Comparison of ENCODE assay signal across 15 cellular contexts in genomic region chr13:102405499-102406079, GRCh38. TPM values are rescaled to one million over a fixed set of nuclear protein-coding genes. Genes with fewer than 3 reads are reported as not detected.
DNase-seq lines count a peak whose midpoint lies in the region; ATAC-seq, FAIRE-seq and TF ChIP-seq lines count a peak whose summit lies in the region.
"Had no signal": no experiment of that assay in that cellular context is flagged by ENCODE, and none has a peak within 500 bp of the region (broad histone marks: within the 10 kb centered on the region; RNA-seq: fewer than 3 reads in every experiment).

No MANE protein-coding gene starts in this region.

- peaks cover 44% of the 10 kb centered on the region for H3K27me3 Mint-ChIP-seq in activated CD8-positive, alpha-beta T cell treated with anti-CD3 and anti-CD28 coated beads for 36 hours
- peaks cover 42 to 74% of the 10 kb centered on the region in 2 donors for H3K27me3 Mint-ChIP-seq in natural killer cell (ENCODE audit: low read depth in 2 of 2)

- peaks cover 9% of the 10 kb centered on the region; the same call in 2 of the 3 replicates for H3K4me1 ChIP-seq in A549
- H3K4me1 ChIP-seq in HEK293 (ENCODE audit: control insufficient read depth, insufficient read depth, low read length): no peaks in the 10 kb centered on the region

- no peak overlapping the region for H3K27ac ChIP-seq in A549
- H3K27ac ChIP-seq in HEK293 (ENCODE audit: extremely low read depth, low read depth, low read length): no peak overlapping the region
- H3K27ac ChIP-seq: epithelial cell of prostate, psoas muscle had no signal

- no peak for ATAC-seq in A549
- no peak for ATAC-seq in activated CD8-positive, alpha-beta T cell treated with anti-CD3 and anti-CD28 coated beads for 36 hours
- ATAC-seq in natural killer cell: no peak
- ATAC-seq in HG03097 (IDR thresholded peaks at IDR 0.05; ENCODE audit: low FRiP score, unreplicated experiment): no peak
- ATAC-seq: Panc1, psoas muscle had no signal

- CTCF ChIA-PET in A549 (lab: Yijun Ruan, JAX): no interaction called here
- CTCF ChIA-PET in HEK293 (lab: Yijun Ruan, JAX): no interaction called here
- CTCF ChIA-PET in activated CD8-positive, alpha-beta T cell treated with anti-CD3 and anti-CD28 coated beads for 36 hours (lab: Charles Lee): no interaction called here

- no peak overlapping the region for H3K4me3 Mint-ChIP-seq in activated CD8-positive, alpha-beta T cell treated with anti-CD3 and anti-CD28 coated beads for 36 hours
- H3K4me3 Mint-ChIP-seq in natural killer cell: no peak overlapping the region
- H3K4me3 Mint-ChIP-seq: activated CD4-positive, alpha-beta memory T cell treated with anti-CD3 and anti-CD28 coated beads for 36 hours; central memory CD8-positive, alpha-beta T cell had no signal

- no peak overlapping the region for H3K4me2 ChIP-seq in A549

- H3K4me3 ChIP-seq in A549 (no peak overlapping the region), HEK293 (ENCODE audit: low read depth, low read length) (no peak overlapping the region)
- H3K4me3 ChIP-seq: psoas muscle had no signal

- no peak for TF ChIP-seq POLR2A in A549 (IDR thresholded peaks at IDR 0.05; ENCODE audit: low read length)

- intact Hi-C loops in activated CD8-positive, alpha-beta T cell treated with anti-CD3 and anti-CD28 coated beads for 36 hours (cut with micrococcal nuclease): no loop called here
- intact Hi-C loops in natural killer cell (cut with micrococcal nuclease): no loop called here

- POLR2A ChIA-PET in A549 (lab: Yijun Ruan, JAX) (no interaction called here), HEK293 (lab: Yijun Ruan, JAX) (interaction anchor here (0.9 kb wide), 1 partner anchor 658 kb away, joined by 3 read pairs; no protein-coding TSS in a partner anchor)
- POLR2A ChIA-PET in activated CD8-positive, alpha-beta T cell treated with anti-CD3 and anti-CD28 coated beads for 36 hours (lab: Charles Lee): no interaction called here

- no peak for FAIRE-seq in A549 (lab: Jason Lieb, UNC)

- TF ChIP-seq EP300 in A549 (IDR thresholded peaks at IDR 0.05): no peak

- DNase-seq in A549 (ENCODE audit: low read depth in 1 of 2, low spot score in 1 of 2) (no peak), iPS-NIHi11 (ENCODE audit: low spot score) (peak; percentile 41), natural killer cell (no peak), NCI-H748 treated with DMSO at 0.1 percent for 48 hours (lab: John Stamatoyannopoulos, UW) (no peak), retina (no peak)
- peak; percentile 11 for DNase-seq in activated CD8-positive, alpha-beta T cell treated with anti-CD3 and anti-CD28 coated beads for 36 hours
- DNase-seq: activated CD4-positive, alpha-beta memory T cell treated with anti-CD3 and anti-CD28 coated beads for 36 hours; NCI-H1417 treated with DMSO at 0.1 percent for 48 hours; psoas muscle had no signal

- no peaks in the 10 kb centered on the region for H3K36me3 ChIP-seq in HEK293 (ENCODE audit: control insufficient read depth in 2 of 2, insufficient read depth in 1 of 2, low read length in 2 of 2)

- H3K36me3 Mint-ChIP-seq in activated CD8-positive, alpha-beta T cell treated with anti-CD3 and anti-CD28 coated beads for 36 hours (ENCODE audit: low read depth): no peaks in the 10 kb centered on the region
- peaks cover 6% of the 10 kb centered on the region for H3K36me3 Mint-ChIP-seq in natural killer cell
- H3K36me3 Mint-ChIP-seq: activated CD4-positive, alpha-beta memory T cell treated with anti-CD3 and anti-CD28 coated beads for 36 hours had no signal

- H3K4me1 Mint-ChIP-seq in activated CD8-positive, alpha-beta T cell treated with anti-CD3 and anti-CD28 coated beads for 36 hours (ENCODE audit: low read depth): peaks cover 19% of the 10 kb centered on the region
- peaks cover 6% of the 10 kb centered on the region in 2 donors for H3K4me1 Mint-ChIP-seq in natural killer cell

- TF ChIP-seq CTCF in A549 (IDR thresholded peaks at IDR 0.05) (no peak), HEK293 (tag by site-specific recombination; IDR thresholded peaks at IDR 0.05) (no peak), natural killer cell (IDR thresholded peaks at IDR 0.05) (no peak)
- no peak for TF ChIP-seq CTCF in activated CD8-positive, alpha-beta T cell treated with anti-CD3 and anti-CD28 coated beads for 36 hours (IDR thresholded peaks at IDR 0.05)

- no peak overlapping the region for H3K27ac Mint-ChIP-seq in activated CD8-positive, alpha-beta T cell treated with anti-CD3 and anti-CD28 coated beads for 36 hours
- no peak overlapping the region for H3K27ac Mint-ChIP-seq in natural killer cell
- H3K27ac Mint-ChIP-seq: activated CD4-positive, alpha-beta memory T cell treated with anti-CD3 and anti-CD28 coated beads for 36 hours had no signal

- no peaks in the 10 kb centered on the region for H3K9me3 Mint-ChIP-seq in activated CD8-positive, alpha-beta T cell treated with anti-CD3 and anti-CD28 coated beads for 36 hours
- H3K9me3 Mint-ChIP-seq in natural killer cell: no peaks in the 10 kb centered on the region
- H3K9me3 Mint-ChIP-seq: activated CD4-positive, alpha-beta memory T cell treated with anti-CD3 and anti-CD28 coated beads for 36 hours; central memory CD8-positive, alpha-beta T cell had no signal

- WGBS in A549 (ENCODE audit: missing lambda C conversion rate): 13% methylated on average over 3 of the region's 3 CpGs

- H3K9me3 ChIP-seq in A549: no peaks in the 10 kb centered on the region
- no peaks in the 10 kb centered on the region for H3K9me3 ChIP-seq in HEK293 (ENCODE audit: control insufficient read depth, insufficient read depth, low read depth, low read length)
- H3K9me3 ChIP-seq: psoas muscle had no signal

- TF ChIP-seq RAD21 in A549 (conservative IDR thresholded peaks at IDR 0.05 in 1 of 2, IDR thresholded peaks at IDR 0.05 in 1 of 2): no peak

TF ChIP-seq in A549, 52 proteins besides CTCF, POLR2A, EP300 and RAD21 (continues in another document):
- no peak for TF ChIP-seq HMGXB4 (CRISPR knock-in tag; IDR thresholded peaks at IDR 0.05; ENCODE audit: borderline replicate concordance)
- 0 out of 2 replicates have a peak, but pooled peaks have one; percentile 15 for TF ChIP-seq USF2 (IDR thresholded peaks at IDR 0.05)

TF ChIP-seq in HEK293, 187 proteins besides CTCF, POLR2A, EP300 and RAD21:
- TF ChIP-seq, protein P1, sequence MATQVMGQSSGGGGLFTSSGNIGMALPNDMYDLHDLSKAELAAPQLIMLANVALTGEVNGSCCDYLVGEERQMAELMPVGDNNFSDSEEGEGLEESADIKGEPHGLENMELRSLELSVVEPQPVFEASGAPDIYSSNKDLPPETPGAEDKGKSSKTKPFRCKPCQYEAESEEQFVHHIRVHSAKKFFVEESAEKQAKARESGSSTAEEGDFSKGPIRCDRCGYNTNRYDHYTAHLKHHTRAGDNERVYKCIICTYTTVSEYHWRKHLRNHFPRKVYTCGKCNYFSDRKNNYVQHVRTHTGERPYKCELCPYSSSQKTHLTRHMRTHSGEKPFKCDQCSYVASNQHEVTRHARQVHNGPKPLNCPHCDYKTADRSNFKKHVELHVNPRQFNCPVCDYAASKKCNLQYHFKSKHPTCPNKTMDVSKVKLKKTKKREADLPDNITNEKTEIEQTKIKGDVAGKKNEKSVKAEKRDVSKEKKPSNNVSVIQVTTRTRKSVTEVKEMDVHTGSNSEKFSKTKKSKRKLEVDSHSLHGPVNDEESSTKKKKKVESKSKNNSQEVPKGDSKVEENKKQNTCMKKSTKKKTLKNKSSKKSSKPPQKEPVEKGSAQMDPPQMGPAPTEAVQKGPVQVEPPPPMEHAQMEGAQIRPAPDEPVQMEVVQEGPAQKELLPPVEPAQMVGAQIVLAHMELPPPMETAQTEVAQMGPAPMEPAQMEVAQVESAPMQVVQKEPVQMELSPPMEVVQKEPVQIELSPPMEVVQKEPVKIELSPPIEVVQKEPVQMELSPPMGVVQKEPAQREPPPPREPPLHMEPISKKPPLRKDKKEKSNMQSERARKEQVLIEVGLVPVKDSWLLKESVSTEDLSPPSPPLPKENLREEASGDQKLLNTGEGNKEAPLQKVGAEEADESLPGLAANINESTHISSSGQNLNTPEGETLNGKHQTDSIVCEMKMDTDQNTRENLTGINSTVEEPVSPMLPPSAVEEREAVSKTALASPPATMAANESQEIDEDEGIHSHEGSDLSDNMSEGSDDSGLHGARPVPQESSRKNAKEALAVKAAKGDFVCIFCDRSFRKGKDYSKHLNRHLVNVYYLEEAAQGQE (tag by site-specific recombination; IDR thresholded peaks at IDR 0.05): peak; percentile 90
- no peak for TF ChIP-seq SCRT1 (tag by site-specific recombination; IDR thresholded peaks at IDR 0.05; ENCODE audit: borderline replicate concordance)
- TF ChIP-seq ZSCAN30 (tag by site-specific recombination; IDR thresholded peaks at IDR 0.05): no peak
TF ChIP-seq in HEK293: peak in this region for 1.

RNA-seq across cellular contexts. Expression of gene FGF14, which starts 3.7 kb away (rescaled TPM):
- not detected in 2 replicates for polyA plus RNA-seq in A549 (2011; rRNA removed)
- polyA plus RNA-seq in A549 (2012; cell fraction: cytosol; rRNA removed): not detected in 2 replicates
- polyA plus RNA-seq in A549 (2012; cell fraction: nucleus; rRNA removed): not detected in 2 replicates
- polyA plus RNA-seq in A549 (2017; fragmentation: RNase III; extraction: RNeasy Plus Mini Kit Qiagen cat#74134 plus additional on column Dnase treatment): not detected in 3 replicates
- polyA minus RNA-seq in A549 (2011; rRNA and poly(A)+ RNA removed): under 0.01 TPM in 1 of 2 replicates, not detected in the other
- not detected for total RNA-seq in activated CD8-positive, alpha-beta T cell treated with anti-CD3 and anti-CD28 coated beads for 36 hours
- not detected for total RNA-seq in natural killer cell
- total RNA-seq: activated CD4-positive, alpha-beta memory T cell treated with anti-CD3 and anti-CD28 coated beads for 36 hours; T-helper 1 cell treated with Interleukin-12 subunit alpha and Interleukin-12 subunit beta and Interleukin-4 antibody, amounts not matched to agents 30 ng/mL and 1 ng/mL, for 36 hours had no signal

Comparison
In these comparisons a context has a peak if more than half of its experiments do, and no peak if none do; other contexts are left out.
1. DNase-seq: peak in activated CD8-positive, alpha-beta T cell treated with anti-CD3 and anti-CD28 coated beads for 36 hours (single experiment) and iPS-NIHi11 (single experiment); none in A549 (0 of 2), natural killer cell (single experiment), NCI-H748 treated with DMSO at 0.1 percent for 48 hours (single experiment) and retina (single experiment).